10 cellular contexts compared by ENCODE assay signal in the genomic region with DNA sequence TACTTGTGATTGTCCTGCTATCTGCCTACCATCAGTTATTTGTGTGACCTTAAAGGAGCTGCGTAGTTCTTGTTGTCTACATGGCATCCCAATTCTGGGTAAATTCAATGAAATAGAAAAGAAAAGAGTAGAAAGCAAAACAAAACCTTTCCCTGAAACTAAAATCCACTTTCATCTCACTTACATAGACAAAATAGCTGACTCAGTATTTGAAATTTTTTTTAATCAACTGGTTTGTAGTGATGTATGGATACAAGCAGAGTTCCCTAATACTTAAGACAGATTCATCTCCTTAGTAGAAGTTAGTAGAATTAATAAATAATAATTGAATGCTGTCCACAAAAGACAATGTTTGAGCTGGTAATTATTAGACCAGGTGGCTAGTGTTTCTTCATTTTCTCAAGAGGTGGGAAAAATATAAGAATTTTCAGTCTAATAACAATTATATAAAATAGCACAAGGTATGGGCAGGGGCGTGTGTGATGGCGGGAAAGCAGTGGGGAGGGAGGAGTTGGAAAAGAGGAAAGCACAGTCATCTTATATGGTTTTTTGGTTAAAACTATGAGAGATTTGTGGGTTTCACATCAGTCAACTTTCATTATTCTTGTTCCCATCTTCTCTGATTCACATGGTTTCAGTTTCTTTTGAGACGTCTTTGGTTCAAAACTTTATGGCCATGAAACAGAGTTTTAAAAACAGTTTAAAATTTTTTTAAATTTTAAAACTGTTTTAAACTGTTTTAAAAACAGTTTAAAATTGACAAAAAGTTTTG.
A peak's percentile ranks its signal among the peaks of the same experiment; 100 is the strongest.
DNase-seq lines count a peak whose midpoint lies in the region; ATAC-seq and TF ChIP-seq lines count a peak whose summit lies in the region.
"Had no signal": no experiment of that assay in that cellular context is flagged by ENCODE, and none has a peak within 500 bp of the region (broad histone marks: within the 10 kb centered on the region; RNA-seq: fewer than 3 reads in every experiment).

No MANE protein-coding gene starts in this region.

- peak; percentile 95 for ATAC-seq in GM18517 (IDR thresholded peaks at IDR 0.05; ENCODE audit: unreplicated experiment)
- peak; percentile 87 for ATAC-seq in GM21526 (IDR thresholded peaks at IDR 0.05; ENCODE audit: low FRiP score, unreplicated experiment)
- peak; percentile 97 for ATAC-seq in HG03457 (IDR thresholded peaks at IDR 0.05; ENCODE audit: unreplicated experiment)
- ATAC-seq: gastrocnemius medialis had no signal

- intact Hi-C loops in PC-9 (cut with micrococcal nuclease; ENCODE audit: unreplicated experiment) (loop anchor here (10.0 kb wide), 1 partner anchor 73 kb away; no protein-coding TSS in a partner anchor), Caco-2 (cut with micrococcal nuclease; ENCODE audit: unreplicated experiment) (no loop called here)

- no peak overlapping the region for H3K27ac Mint-ChIP-seq in Caco-2 (ENCODE audit: unreplicated experiment)

- H4K20me1 ChIP-seq in fibroblast of lung (ENCODE audit: control insufficient read depth, extremely low read depth, insufficient read depth, low read length) (no peaks in the 10 kb centered on the region), PC-9 (ENCODE audit: insufficient read depth) (no peaks in the 10 kb centered on the region)

- H3K36me3 ChIP-seq in fibroblast of lung (ENCODE audit: control insufficient read depth, insufficient read depth, low read length) (no peaks in the 10 kb centered on the region), PC-9 (ENCODE audit: low read depth) (no peaks in the 10 kb centered on the region), Caco-2 (ENCODE audit: control insufficient read depth, insufficient read depth, low read length) (no peaks in the 10 kb centered on the region)
- H3K36me3 ChIP-seq: gastrocnemius medialis had no signal

- no peaks in the 10 kb centered on the region for H3K9me3 Mint-ChIP-seq in Caco-2 (ENCODE audit: unreplicated experiment)

- H3F3A ChIP-seq in PC-9 (ENCODE audit: insufficient read depth, low read depth), result peaks cover 21% of the 10 kb centered on the region

- POLR2A ChIA-PET in PC-9 (lab: Charles Lee; ENCODE audit: unreplicated experiment), result interaction anchor here (0.6 kb wide), 1 partner anchor 116 kb away, joined by 4 read pairs; no protein-coding TSS in a partner anchor
- POLR2A ChIA-PET in Caco-2 (lab: Charles Lee), result no interaction called here

- TF ChIP-seq CTCF in fibroblast of lung (conservative IDR thresholded peaks at IDR 0.05 in 1 of 2, IDR thresholded peaks at IDR 0.05 in 1 of 2; ENCODE audit: low read depth in 1 of 2, low read length in 2 of 2) (no peak), PC-9 (conservative IDR thresholded peaks at IDR 0.05) (no peak), Caco-2 (IDR thresholded peaks at IDR 0.05; ENCODE audit: insufficient read depth in 1 of 2, low read depth in 1 of 2, low read length in 1 of 2, severe bottlenecking in 1 of 2, unreplicated experiment in 1 of 2) (no peak)

- in situ Hi-C loops in ACHN (cut with HindIII; ENCODE audit: low pct_ligation_motif_present, low pct_unique_long_range_greater_than_20kb, low sequenced_read_pairs), result no loop called here

- CTCF ChIA-PET in PC-9 (lab: Charles Lee), result no interaction called here
- CTCF ChIA-PET in Caco-2 (lab: Charles Lee), result no interaction called here

- H3K4me2 ChIP-seq in fibroblast of lung (ENCODE audit: extremely low read depth, insufficient read depth, low read length) (no peak overlapping the region), PC-9 (no peak overlapping the region)

- H3K27me3 ChIP-seq in fibroblast of lung (ENCODE audit: control insufficient read depth, insufficient read depth, low read length) (no peaks in the 10 kb centered on the region), PC-9 (ENCODE audit: insufficient read depth, low read depth) (no peaks in the 10 kb centered on the region), Caco-2 (replicated peaks; ENCODE audit: control insufficient read depth, insufficient read depth, low read length) (no peaks in the 10 kb centered on the region)
- H3K27me3 ChIP-seq: gastrocnemius medialis had no signal

- no peak overlapping the region for H3K4me3 Mint-ChIP-seq in Caco-2 (ENCODE audit: unreplicated experiment)

- H3K9me3 ChIP-seq in fibroblast of lung (ENCODE audit: control insufficient read depth, insufficient read depth, low read depth, low read length) (no peaks in the 10 kb centered on the region), PC-9 (ENCODE audit: insufficient read depth, low read depth) (peaks cover 5% of the 10 kb centered on the region; the same call in 1 of the 2 replicates), Caco-2 (no peaks in the 10 kb centered on the region)
- H3K9me3 ChIP-seq: gastrocnemius medialis had no signal

- H3K4me1 Mint-ChIP-seq in Caco-2 (ENCODE audit: low read depth, unreplicated experiment), result peaks cover 6% of the 10 kb centered on the region

- no peaks in the 10 kb centered on the region for H3K79me2 ChIP-seq in fibroblast of lung (ENCODE audit: control insufficient read depth, insufficient read depth, low read length)
- H3K79me2 ChIP-seq in PC-9 (ENCODE audit: low read depth), result no peaks in the 10 kb centered on the region

- no peak overlapping the region for H3K27ac ChIP-seq in fibroblast of lung (ENCODE audit: insufficient read depth, low read length)
- H3K27ac ChIP-seq in PC-9, result no peak overlapping the region

- no peak overlapping the region for H3K9ac ChIP-seq in fibroblast of lung (ENCODE audit: insufficient read depth, low read length)

- H3K4me3 ChIP-seq in fibroblast of lung (replicated peaks in 1 of 4; ENCODE audit: control extremely low read depth in 1 of 4, insufficient read depth in 1 of 4, low read depth in 3 of 4, low read length in 4 of 4) (no peak overlapping the region), PC-9 (no peak overlapping the region), Caco-2 (ENCODE audit: low read depth, low read length) (no peak overlapping the region)

- no peaks in the 10 kb centered on the region for H3K27me3 Mint-ChIP-seq in Caco-2 (ENCODE audit: insufficient read depth, unreplicated experiment)

- DNase-seq in fibroblast of lung (ENCODE audit: low read depth in 2 of 2) (peak in 1 of 2 donors; percentile 12), ACHN (no peak), cerebellar nuclear complex (lab: John Stamatoyannopoulos, UW) (no peak), PC-9 (no peak), Caco-2 (no peak)
- DNase-seq: gastrocnemius medialis, NCI-H345 had no signal

- H3K9me2 ChIP-seq in PC-9 (ENCODE audit: insufficient read depth), result no peaks in the 10 kb centered on the region

- H3K36me3 Mint-ChIP-seq in Caco-2 (ENCODE audit: insufficient read depth, unreplicated experiment), result no peaks in the 10 kb centered on the region

- peak overlapping the region; percentile 15 for H2AFZ ChIP-seq in fibroblast of lung (ENCODE audit: low read length)
- H2AFZ ChIP-seq in PC-9, result no peak overlapping the region

- H3K4me1 ChIP-seq in fibroblast of lung (ENCODE audit: control insufficient read depth, extremely low read depth, insufficient read depth, low read length) (peaks cover 6% of the 10 kb centered on the region), PC-9 (replicated peaks; ENCODE audit: insufficient read depth) (peaks cover 30% of the 10 kb centered on the region), Caco-2 (no peaks in the 10 kb centered on the region; the same call in 1 of the 2 replicates)

- BruUV-seq in PC-9 (replicated peaks; lab: Mats Ljungman, UMichigan), result no TSS peak
- BruUV-seq in Caco-2 (replicated peaks; lab: Mats Ljungman, UMichigan), result no TSS peak
